In the genomic region with DNA sequence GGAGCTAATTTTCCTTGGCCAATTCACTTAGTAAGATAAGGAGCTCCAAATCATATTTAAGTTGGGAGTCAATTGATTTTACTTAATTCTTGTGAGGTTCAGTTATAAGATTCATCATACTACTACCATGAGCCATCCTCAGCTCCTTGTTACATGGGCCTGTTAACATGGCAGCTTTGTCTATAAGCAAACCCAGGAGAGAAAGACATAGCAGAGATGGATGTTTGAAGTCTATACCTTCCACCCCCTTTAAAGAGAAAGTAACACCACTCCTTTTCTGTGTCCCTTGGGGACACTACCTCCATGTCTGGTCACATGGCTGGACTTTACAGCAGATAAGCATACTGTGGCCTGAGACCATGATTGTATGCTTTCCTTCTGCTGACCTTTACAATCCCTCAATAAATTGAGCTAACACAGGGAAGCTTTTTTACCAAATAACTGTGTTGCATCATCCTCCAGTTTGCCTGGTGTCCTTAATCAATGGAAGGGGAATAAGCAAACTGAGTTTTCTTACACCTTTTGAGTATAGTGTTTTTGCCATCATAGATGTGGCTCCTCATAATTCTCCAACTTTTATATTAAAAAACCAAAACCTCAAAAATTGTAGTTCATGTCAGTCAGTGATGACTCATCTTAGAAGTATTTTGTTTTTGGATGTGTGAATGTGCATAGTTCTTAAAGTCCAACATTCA, we compare ENCODE assay signal across 9 cellular contexts. TPM values are rescaled to one million over a fixed set of nuclear protein-coding genes. Genes with fewer than 3 reads are reported as not detected.
DNase-seq lines count a peak whose midpoint lies in the region; ATAC-seq, FAIRE-seq and TF ChIP-seq lines count a peak whose summit lies in the region.
"Had no signal": no experiment of that assay in that cellular context is flagged by ENCODE, and none has a peak within 500 bp of the region (broad histone marks: within the 10 kb centered on the region; RNA-seq: fewer than 3 reads in every experiment).

No MANE protein-coding gene starts in this region.

- H3K9ac ChIP-seq in Karpas-422 (ENCODE audit: low read length) = no peak overlapping the region
- H3K9ac ChIP-seq in mucosa of stomach (ENCODE audit: low read length) = no peak overlapping the region

- peak overlapping the region; percentile 38 for H3K4me3 Mint-ChIP-seq in Calu3 (ENCODE audit: low read depth, unreplicated experiment)
- H3K4me3 Mint-ChIP-seq in brain = peak overlapping the region in 1 of 5 experiments; percentile 42

- peaks cover 74% of the 10 kb centered on the region for H3K36me3 ChIP-seq in Karpas-422 (ENCODE audit: insufficient read depth, low read length)
- peaks cover 47% of the 10 kb centered on the region for H3K36me3 ChIP-seq in mucosa of stomach (ENCODE audit: control insufficient read depth, insufficient read depth, low read length)
- H3K36me3 ChIP-seq in small intestine (ENCODE audit: control insufficient read depth in 2 of 2, insufficient read depth in 2 of 2, low read length in 2 of 2) = peaks cover 37 to 54% of the 10 kb centered on the region in 2 donors

- no peak for FAIRE-seq in small intestine (lab: Jason Lieb, UNC)

- H3K27me3 Mint-ChIP-seq in Calu3 (ENCODE audit: unreplicated experiment) (peaks cover 29% of the 10 kb centered on the region), brain (peaks cover 5% of the 10 kb centered on the region)

- H3K27ac Mint-ChIP-seq in Calu3 (ENCODE audit: unreplicated experiment) (peak overlapping the region; percentile 95), brain (peak overlapping the region in 3 of 5 experiments; percentile 5 to 53 (median 36))

- peaks cover 20% of the 10 kb centered on the region; the same call in 1 of the 2 replicates for H3K79me2 ChIP-seq in Karpas-422 (ENCODE audit: low read length)

- H2AFZ ChIP-seq in Karpas-422 (ENCODE audit: low read length) = no peak overlapping the region

- H3K4me1 ChIP-seq in Karpas-422 (ENCODE audit: low read length) (peaks cover 74% of the 10 kb centered on the region), mucosa of stomach (ENCODE audit: control insufficient read depth, insufficient read depth, low read length) (peaks cover 4% of the 10 kb centered on the region), small intestine (ENCODE audit: control insufficient read depth in 2 of 2, insufficient read depth in 1 of 2, low read depth in 1 of 2, low read length in 1 of 2) (peaks cover 0 to 6% of the 10 kb centered on the region in 2 donors)

- intact Hi-C loops in Calu3 (cut with micrococcal nuclease; ENCODE audit: unreplicated experiment) = loop anchor here (1.0 kb wide), 1 partner anchor 9 kb away; a partner anchor contains a TSS

- H3K9me3 ChIP-seq in Karpas-422 (ENCODE audit: low read length) (peaks cover 14% of the 10 kb centered on the region), mucosa of stomach (ENCODE audit: control insufficient read depth, low read length) (peaks cover 33% of the 10 kb centered on the region), small intestine (ENCODE audit: control insufficient read depth, low read depth) (no peaks in the 10 kb centered on the region)

- H3K4me3 ChIP-seq in Karpas-422 (ENCODE audit: low read length) = no peak overlapping the region
- H3K4me3 ChIP-seq in mucosa of stomach (ENCODE audit: low read length) = peak overlapping the region; percentile 22
- no peak overlapping the region for H3K4me3 ChIP-seq in small intestine (ENCODE audit: low read depth in 1 of 2, low read length in 2 of 2)

- H3K27me3 ChIP-seq in Karpas-422 (ENCODE audit: low read length) (no peaks in the 10 kb centered on the region), mucosa of stomach (ENCODE audit: control insufficient read depth, insufficient read depth, low read length) (no peaks in the 10 kb centered on the region), small intestine (ENCODE audit: control insufficient read depth in 2 of 2, insufficient read depth in 2 of 2, low read length in 2 of 2) (no peaks in the 10 kb centered on the region)

- CTCF ChIA-PET in Calu3 (lab: Charles Lee) = interaction anchor here (0.7 to 1.2 kb wide), 2 partner anchors 11 to 196 kb away, joined by 3 to 6 read pairs; no protein-coding TSS in a partner anchor

- DNase-seq in Calu3 (no peak), Karpas-422 (no peak), small intestine (no peak)
- DNase-seq: aorta had no signal

- no peaks in the 10 kb centered on the region for H3K9me2 ChIP-seq in Karpas-422 (replicated peaks; ENCODE audit: insufficient read depth, low read length)

- H3K9me3 Mint-ChIP-seq in Calu3 (ENCODE audit: low read depth, unreplicated experiment) (peaks cover 36% of the 10 kb centered on the region), brain (peaks cover 46 to 53% (median 49%) of the 10 kb centered on the region in 5 experiments)

- TF ChIP-seq CTCF in Calu3 (IDR thresholded peaks at IDR 0.05; ENCODE audit: unreplicated experiment) (no peak), brain (conservative IDR thresholded peaks at IDR 0.05) (no peak)

- BruUV-seq in Calu3 (replicated peaks; lab: Mats Ljungman, UMichigan) = no TSS peak

- ATAC-seq in HG03135 (IDR thresholded peaks at IDR 0.05; ENCODE audit: unreplicated experiment) (no peak), GM19455 (IDR thresholded peaks at IDR 0.05; ENCODE audit: unreplicated experiment) (no peak), GM21447 (IDR thresholded peaks at IDR 0.05; ENCODE audit: unreplicated experiment) (no peak)

- peaks cover 54% of the 10 kb centered on the region for H4K20me1 ChIP-seq in Karpas-422 (ENCODE audit: insufficient read depth, low read depth, low read length)

- peaks cover 88% of the 10 kb centered on the region for H3K4me1 Mint-ChIP-seq in Calu3 (ENCODE audit: low read depth, unreplicated experiment)
- H3K4me1 Mint-ChIP-seq in brain = peaks cover 47% of the 10 kb centered on the region

- H3K36me3 Mint-ChIP-seq in Calu3 (ENCODE audit: insufficient read depth, unreplicated experiment) = peaks cover 100% of the 10 kb centered on the region
- peaks cover 100% of the 10 kb centered on the region for H3K36me3 Mint-ChIP-seq in brain

- no peak overlapping the region for H3K4me2 ChIP-seq in Karpas-422 (ENCODE audit: low read depth, low read length, poor library complexity, severe bottlenecking)

- H3K27ac ChIP-seq in Karpas-422 (ENCODE audit: low read length) = peak overlapping the region; percentile 40
- H3K27ac ChIP-seq in small intestine (ENCODE audit: low read depth in 1 of 2, low read length in 1 of 2) = peak overlapping the region in 1 of 2 donors; percentile 29

RNA-seq across cellular contexts. Expression of a gene that starts 9.8 kb away (rescaled TPM):
- 94.1 and 156 TPM in 2 replicates for total RNA-seq in Calu3 (2022)
- 21.7 and 22.2 TPM in 2 replicates for total RNA-seq in Karpas-422 (2014; rRNA removed; shearing (Covaris generic); ENCODE audit: low replicate concordance)
- 23.5 TPM for polyA plus RNA-seq in brain (ENCODE audit: insufficient read depth, low read depth, low replicate concordance)
- polyA plus RNA-seq in small intestine = 10 to 100 TPM in 2 of 3 donors, 1 to 10 TPM in 1; 9.9 to 13.4 (median 11.9) TPM
